ENCODE assay signal across 9 cellular contexts in the genomic region with DNA sequence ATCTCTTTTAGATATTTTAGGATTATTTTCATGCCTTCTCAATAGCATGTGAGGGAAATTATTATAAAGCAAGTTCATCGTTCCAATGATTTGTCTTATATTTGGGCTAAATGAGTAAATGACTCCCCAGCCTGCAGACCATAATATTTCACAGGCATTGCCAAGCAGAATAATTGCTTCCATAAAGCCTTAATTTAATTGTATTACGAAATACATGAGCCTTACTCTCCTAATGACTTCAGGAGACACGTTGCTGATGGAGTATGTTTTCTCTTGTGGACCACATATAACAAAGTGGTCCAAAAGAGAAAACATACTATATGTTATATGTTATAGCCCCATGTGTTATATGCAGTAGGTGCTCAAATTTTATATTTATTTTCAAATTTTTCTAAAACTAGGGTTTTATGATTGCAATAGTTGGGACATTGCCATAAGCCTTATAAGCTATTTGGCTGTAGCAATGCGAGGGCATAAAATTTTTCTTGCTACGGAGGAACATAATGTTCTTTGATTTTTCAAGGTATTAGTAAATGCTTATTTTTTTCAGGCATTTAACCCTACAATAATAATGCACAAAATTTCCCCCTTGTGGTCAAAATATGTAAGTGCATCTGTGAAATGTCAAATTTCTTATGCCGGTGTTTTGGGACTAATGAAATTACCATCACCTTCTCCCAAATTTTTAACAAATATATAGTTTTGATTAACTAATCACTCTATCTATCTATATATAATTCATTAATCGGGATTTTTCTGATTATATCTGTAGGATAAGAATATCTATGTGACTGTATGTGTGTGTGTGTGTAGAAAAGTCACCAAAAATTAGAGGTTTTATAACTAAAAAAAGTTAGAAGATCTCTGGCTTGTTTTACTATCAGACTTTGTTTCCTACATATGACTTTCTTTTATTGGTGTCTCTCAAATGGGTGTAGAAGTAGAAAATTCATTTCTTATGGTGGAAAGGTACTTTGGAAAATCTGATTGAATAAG. TPM values are rescaled to one million over a fixed set of nuclear protein-coding genes. Genes with fewer than 3 reads are reported as not detected.
DNase-seq lines count a peak whose midpoint lies in the region; FAIRE-seq and TF ChIP-seq lines count a peak whose summit lies in the region.
"Had no signal": no experiment of that assay in that cellular context is flagged by ENCODE, and none has a peak within 500 bp of the region (broad histone marks: within the 10 kb centered on the region; RNA-seq: fewer than 3 reads in every experiment).

No MANE protein-coding gene starts in this region.

- WGBS in smooth muscle cell (ENCODE audit: low lambda C conversion rate) = 42% methylated on average over 7 of the region's 7 CpGs

- H3K27ac ChIP-seq in smooth muscle cell (ENCODE audit: low read depth) = no peak overlapping the region
- no peak overlapping the region for H3K27ac ChIP-seq in substantia nigra (ENCODE audit: low read depth, low read length, poor library complexity, severe bottlenecking)
- H3K27ac ChIP-seq: BLaER1 treated with 17β-estradiol and CSF1 and Interleukin-3, amounts not matched to agents 10 nM and 100 nM had no signal

- H3K27me3 ChIP-seq in smooth muscle cell (ENCODE audit: low read depth) = no peaks in the 10 kb centered on the region
- H3K27me3 ChIP-seq: BLaER1 treated with 17β-estradiol and CSF1 and Interleukin-3, amounts not matched to agents 10 nM and 100 nM had no signal

- no peaks in the 10 kb centered on the region for H3K79me2 ChIP-seq in smooth muscle cell (ENCODE audit: low read depth)

- peak; percentile 26 for FAIRE-seq in endometrium (lab: Jason Lieb, UNC)

- H2AFZ ChIP-seq in smooth muscle cell (ENCODE audit: low read depth) = no peak overlapping the region

- DNase-seq in NCI-H146 (lab: John Stamatoyannopoulos, UW) (peak; percentile 15), NCI-H146 treated with DMSO at 0.1 percent for 48 hours (lab: John Stamatoyannopoulos, UW; ENCODE audit: unreplicated experiment) (no peak), NAMALWA (ENCODE audit: low spot score) (peak; percentile 60), smooth muscle cell (lab: John Stamatoyannopoulos, UW; ENCODE audit: unreplicated experiment) (no peak), DMS79 (lab: John Stamatoyannopoulos, UW) (no peak), putamen (ENCODE audit: low spot score) (no peak), substantia nigra (lab: John Stamatoyannopoulos, UW) (no peak)

- H4K20me1 ChIP-seq in smooth muscle cell (ENCODE audit: low read depth) = no peaks in the 10 kb centered on the region
- H4K20me1 ChIP-seq: BLaER1 treated with 17β-estradiol and CSF1 and Interleukin-3, amounts not matched to agents 10 nM and 100 nM had no signal

- no peaks in the 10 kb centered on the region for H3K36me3 ChIP-seq in smooth muscle cell (ENCODE audit: low read depth)
- H3K36me3 ChIP-seq: BLaER1 treated with 17β-estradiol and CSF1 and Interleukin-3, amounts not matched to agents 10 nM and 100 nM had no signal

- H3K9ac ChIP-seq in smooth muscle cell (ENCODE audit: low read depth) = no peak overlapping the region
- H3K9ac ChIP-seq: BLaER1 treated with 17β-estradiol and CSF1 and Interleukin-3, amounts not matched to agents 10 nM and 100 nM had no signal

- no peaks in the 10 kb centered on the region for H3F3A ChIP-seq in smooth muscle cell (ENCODE audit: low read depth)

- TF ChIP-seq CTCF in smooth muscle cell (IDR thresholded peaks at IDR 0.05; ENCODE audit: borderline replicate concordance, insufficient read depth, poor library complexity, severe bottlenecking) = peak; percentile 81

- H3K4me1 ChIP-seq in smooth muscle cell (ENCODE audit: low read depth) = no peaks in the 10 kb centered on the region
- H3K4me1 ChIP-seq: BLaER1 treated with 17β-estradiol and CSF1 and Interleukin-3, amounts not matched to agents 10 nM and 100 nM had no signal

- H3K9me3 ChIP-seq in smooth muscle cell (replicated peaks; ENCODE audit: low read depth) = no peaks in the 10 kb centered on the region

- H3K4me2 ChIP-seq in smooth muscle cell = no peak overlapping the region
- H3K4me2 ChIP-seq: BLaER1 treated with 17β-estradiol and CSF1 and Interleukin-3, amounts not matched to agents 10 nM and 100 nM had no signal

- H3K4me3 ChIP-seq in smooth muscle cell = no peak overlapping the region
- H3K4me3 ChIP-seq: BLaER1 treated with 17β-estradiol and CSF1 and Interleukin-3, amounts not matched to agents 10 nM and 100 nM had no signal

RNA-seq across cellular contexts. Expression of a gene that starts 26.4 kb away (rescaled TPM):
- 0.18 TPM in 1 of 2 replicates, not detected in the other for total RNA-seq in smooth muscle cell
- polyA plus RNA-seq in smooth muscle cell = not detected in 2 replicates

RNA-seq across cellular contexts. Expression of a gene that starts 53.1 kb away (rescaled TPM):
- total RNA-seq in smooth muscle cell = 2.1 and 2.8 TPM in 2 replicates
- 0.44 TPM in 1 of 2 replicates, not detected in the other for polyA plus RNA-seq in smooth muscle cell

Comparison
In these comparisons a context has a peak if more than half of its experiments do, and no peak if none do; other contexts are left out.
1. DNase-seq: peak in NCI-H146 (single experiment) and NAMALWA (single experiment); none in NCI-H146 treated with DMSO at 0.1 percent for 48 hours (single experiment), smooth muscle cell (single experiment), DMS79 (single experiment), putamen (single experiment) and substantia nigra (0 of 49).